24 cellular contexts compared by ENCODE assay signal in the genomic region with DNA sequence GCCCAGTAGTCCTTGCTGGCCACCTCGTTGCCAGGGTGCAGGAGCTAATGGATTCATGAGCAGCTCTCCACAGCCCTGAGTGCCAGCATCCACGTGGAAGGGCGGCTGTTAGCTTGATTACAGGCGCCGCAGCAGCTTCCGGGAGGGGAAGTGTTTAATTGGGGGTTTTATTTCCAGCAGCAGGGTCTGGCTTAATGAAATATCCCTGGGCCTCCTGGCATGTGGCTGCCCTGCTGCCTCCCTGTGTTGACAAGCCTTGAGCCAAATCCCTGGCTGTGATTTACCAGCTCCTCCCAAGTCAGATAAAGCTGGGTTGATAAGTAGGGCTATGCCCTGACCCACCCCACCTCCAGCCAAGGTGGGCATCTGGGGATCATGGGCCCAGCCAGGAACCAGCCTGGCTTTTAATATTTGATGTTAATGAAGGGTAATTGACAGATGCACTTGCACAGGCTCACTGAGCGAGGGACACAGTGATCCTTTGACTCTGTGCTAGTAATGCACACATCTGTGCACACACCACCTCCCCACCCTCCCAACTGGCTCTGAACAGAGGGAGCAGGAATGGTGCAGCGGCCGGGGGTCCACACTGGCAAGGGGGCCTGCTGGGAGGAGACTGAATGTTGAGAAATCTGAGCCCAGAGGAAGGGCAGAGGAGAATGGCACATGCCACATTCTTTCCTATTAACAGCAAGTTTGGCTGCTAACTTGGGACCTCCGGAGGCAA. TPM values are rescaled to one million over a fixed set of nuclear protein-coding genes. Genes with fewer than 3 reads are reported as not detected.
DNase-seq lines count a peak whose midpoint lies in the region; ATAC-seq and TF ChIP-seq lines count a peak whose summit lies in the region.
"Had no signal": no experiment of that assay in that cellular context is flagged by ENCODE, and none has a peak within 500 bp of the region (broad histone marks: within the 10 kb centered on the region; RNA-seq: fewer than 3 reads in every experiment).

No MANE protein-coding gene starts in this region.

- ATAC-seq in heart left ventricle (peak in 3 of 4 donors; percentile 11 to 27 (median 15)), GM21447 (IDR thresholded peaks at IDR 0.05; ENCODE audit: unreplicated experiment) (no peak), gastroesophageal sphincter (no peak)
- ATAC-seq: activated CD4-positive, CD25-positive, alpha-beta regulatory T cell treated with anti-CD3 and anti-CD28 coated beads, Interleukin-2, amount 50 U/mL, for 24 hours; right lobe of liver had no signal

- intact Hi-C loops in heart left ventricle (cut with DNase I): loop anchor here in 1 of 10 donors (5.0 kb wide), 1 partner anchor 65 kb away; no protein-coding TSS in a partner anchor

- H3K4me1 ChIP-seq in heart left ventricle (peaks cover 0 to 29% (median 4%) of the 10 kb centered on the region in 12 donors), gastroesophageal sphincter (no peaks in the 10 kb centered on the region)
- H3K4me1 ChIP-seq: adrenal gland, right lobe of liver had no signal

- no peak for TF ChIP-seq EP300 in gastroesophageal sphincter (IDR thresholded peaks at IDR 0.05)

- DNase-seq in NCI-H2081 (lab: John Stamatoyannopoulos, UW) (peak; percentile 67 to 88), NCI-H2081 treated with DMSO at 0.1 percent for 48 hours (lab: John Stamatoyannopoulos, UW) (no peak), NCI-H748 (lab: John Stamatoyannopoulos, UW; ENCODE audit: unreplicated experiment) (peak; percentile 87), heart left ventricle (peak in 1 of 5 donors; percentile 61), retina (peak; percentile 54), activated gamma-delta T cell (lab: John Stamatoyannopoulos, UW) (no peak)
- DNase-seq: activated CD4-positive, alpha-beta memory T cell treated with anti-CD3 and anti-CD28 coated beads, Interleukin-2, amount 10 ng/mL, durations not matched to agents 7 days and 5 days; activated T-cell treated with anti-CD3 and anti-CD28 coated beads, Interleukin-2, amount 50 U/mL, for 1 hour; adrenal gland; Calu3; glutamatergic neuron; naive B cell; NCI-H187 treated with DMSO at 0.1 percent for 48 hours; right lobe of liver had no signal

- peak overlapping the region in 4 of 12 donors; percentile 14 to 68 (median 46) for H3K27ac ChIP-seq in heart left ventricle
- no peak overlapping the region for H3K27ac ChIP-seq in gastroesophageal sphincter
- H3K27ac ChIP-seq: adrenal gland, right lobe of liver had no signal

- H3K4me3 ChIP-seq in heart left ventricle (no peak overlapping the region), gastroesophageal sphincter (no peak overlapping the region)
- H3K4me3 ChIP-seq: adrenal gland, right lobe of liver had no signal

- TF ChIP-seq CTCF in heart left ventricle (IDR thresholded peaks at IDR 0.05): no peak
- TF ChIP-seq CTCF in gastroesophageal sphincter (IDR thresholded peaks at IDR 0.05): no peak

- 19 to 27% (median 24%) methylated on average over 8 to 10 of the region's 10 CpGs for WGBS in heart left ventricle, 4 donors
- WGBS in gastroesophageal sphincter (ENCODE audit: low coverage in 1 of 2), 2 donors: 100% methylated on average over 1 of the region's 10 CpGs; no CpG with 5 or more reads in 1 of the 2 donors

- H3K27me3 ChIP-seq in heart left ventricle (peaks cover 0 to 6% (median 0%) of the 10 kb centered on the region in 9 donors), gastroesophageal sphincter (peaks cover 34% of the 10 kb centered on the region)
- H3K27me3 ChIP-seq: adrenal gland, right lobe of liver had no signal

- TF ChIP-seq POLR2A in heart left ventricle (IDR thresholded peaks at IDR 0.05): no peak
- TF ChIP-seq POLR2A in gastroesophageal sphincter (IDR thresholded peaks at IDR 0.05): no peak

- H3K36me3 ChIP-seq in heart left ventricle (no peaks in the 10 kb centered on the region), gastroesophageal sphincter (no peaks in the 10 kb centered on the region)
- H3K36me3 ChIP-seq: adrenal gland, right lobe of liver had no signal

- H3K9me3 ChIP-seq in heart left ventricle (no peaks in the 10 kb centered on the region), gastroesophageal sphincter (no peaks in the 10 kb centered on the region)
- H3K9me3 ChIP-seq: adrenal gland, right lobe of liver had no signal

RNA-seq across cellular contexts. Expression of a gene that starts 13.6 kb away (rescaled TPM):
- total RNA-seq in heart left ventricle: 1 to 10 TPM in 8 of 9 donors, under 1 TPM in 1; 0.25 to 6.4 (median 2.4) TPM
- 1 to 10 TPM; 1.3 to 1.6 TPM for polyA plus RNA-seq in heart left ventricle
- under 1 TPM in 1 of 4 donors, not detected in 3; 0.54 TPM for total RNA-seq in gastroesophageal sphincter
- total RNA-seq: activated CD4-positive, alpha-beta memory T cell treated with anti-CD3 and anti-CD28 coated beads, Interleukin-2, amount 10 ng/mL, durations not matched to agents 7 days and 5 days; fibroblast of lung; G401; MCF 10A; mesenteric fat pad; NCI-H460; osteocyte; right lobe of liver had no signal
- polyA plus RNA-seq: BJ, fibroblast of lung had no signal

RNA-seq across cellular contexts. Expression of a gene that starts 52.8 kb away (rescaled TPM):
- total RNA-seq in heart left ventricle: 10 to 100 TPM in 4 of 9 donors, 1 to 10 TPM in 5; 6.5 to 14.6 (median 9.2) TPM
- polyA plus RNA-seq in heart left ventricle: 10 to 100 TPM in 1 of 2 donors, 1 to 10 TPM in 1; 9.6 to 10.3 TPM
- 10 to 100 TPM; 16.4 to 23.2 (median 20.7) TPM for total RNA-seq in gastroesophageal sphincter

Comparison
In these comparisons a context has a peak if more than half of its experiments do, and no peak if none do; other contexts are left out.
1. DNase-seq: peak in NCI-H2081 (2 of 2), NCI-H748 (single experiment) and retina (single experiment); none in NCI-H2081 treated with DMSO at 0.1 percent for 48 hours (single experiment) and activated gamma-delta T cell (single experiment).
2. ATAC-seq: peak in heart left ventricle (3 of 4); none in GM21447 (single experiment) and gastroesophageal sphincter (single experiment).